ENCODE assay signal across 12 cellular contexts in genomic region chr4:3530051-3530450, GRCh38. TPM values are rescaled to one million over a fixed set of nuclear protein-coding genes. Genes with fewer than 3 reads are reported as not detected.
DNase-seq lines count a peak whose midpoint lies in the region; ATAC-seq and TF ChIP-seq lines count a peak whose summit lies in the region.
"Had no signal": no experiment of that assay in that cellular context is flagged by ENCODE, and none has a peak within 500 bp of the region (broad histone marks: within the 10 kb centered on the region; RNA-seq: fewer than 3 reads in every experiment).

No MANE protein-coding gene starts in this region.

- H3K79me2 ChIP-seq in Karpas-422 (ENCODE audit: low read length), result peaks cover 51% of the 10 kb centered on the region
- H3K79me2 ChIP-seq in neural progenitor cell (ENCODE audit: low read depth), result peaks cover 69% of the 10 kb centered on the region

- H3K4me2 ChIP-seq in Karpas-422 (ENCODE audit: low read depth, low read length, poor library complexity, severe bottlenecking) (no peak overlapping the region), neural progenitor cell (peak overlapping the region; percentile 85)

- no peak overlapping the region for H3K27ac Mint-ChIP-seq in CD8-positive, alpha-beta T cell
- H3K27ac Mint-ChIP-seq in neural progenitor cell, result no peak overlapping the region

- peaks cover 41% of the 10 kb centered on the region for H3K4me1 ChIP-seq in CD8-positive, alpha-beta T cell (ENCODE audit: insufficient read depth, low read length)
- H3K4me1 ChIP-seq in Karpas-422 (ENCODE audit: low read length), result peaks cover 43% of the 10 kb centered on the region
- H3K4me1 ChIP-seq in neural progenitor cell, result peaks cover 14% of the 10 kb centered on the region

- intact Hi-C loops in CD8-positive, alpha-beta T cell (cut with DNase I, micrococcal nuclease), result loop anchor here in 1 of 2 experiments (5.0 kb wide), 4 partner anchors 238 to 762 kb away; partner anchors contain the start of genes LYAR, RGS12 and ZBTB49
- intact Hi-C loops in dorsolateral prefrontal cortex (cut with DNase I), result loop anchor here in 1 of 2 donors (2.0 to 5.0 kb wide), 2 partner anchors 237 to 239 kb away; partner anchors contain the start of gene ADRA2C

- H3K9me2 ChIP-seq in Karpas-422 (replicated peaks; ENCODE audit: insufficient read depth, low read length), result no peaks in the 10 kb centered on the region

- H3K27me3 ChIP-seq in CD8-positive, alpha-beta T cell (ENCODE audit: insufficient read depth, low read length), result no peaks in the 10 kb centered on the region
- H3K27me3 ChIP-seq in Karpas-422 (ENCODE audit: low read length) (no peaks in the 10 kb centered on the region), dorsolateral prefrontal cortex (no peaks in the 10 kb centered on the region), neural progenitor cell (peaks cover 17% of the 10 kb centered on the region)
- H3K27me3 ChIP-seq: right atrium auricular region had no signal

- H3K9me3 Mint-ChIP-seq in CD8-positive, alpha-beta T cell, result no peaks in the 10 kb centered on the region
- peaks cover 4% of the 10 kb centered on the region for H3K9me3 Mint-ChIP-seq in neural progenitor cell
- H3K9me3 Mint-ChIP-seq: activated naive CD4-positive, alpha-beta T cell treated with anti-CD3 and anti-CD28 coated beads, Interleukin-2, amount 50 U/mL, for 72 hours had no signal

- H3K27me3 Mint-ChIP-seq in CD8-positive, alpha-beta T cell (ENCODE audit: low read depth), result no peaks in the 10 kb centered on the region
- H3K27me3 Mint-ChIP-seq in neural progenitor cell (ENCODE audit: insufficient read depth, low read depth), result peaks cover 14% of the 10 kb centered on the region

- DNase-seq in CD8-positive, alpha-beta T cell, result no peak
- DNase-seq in Karpas-422, result peak; percentile 23
- no peak for DNase-seq in dorsolateral prefrontal cortex
- no peak for DNase-seq in neural progenitor cell (ENCODE audit: low spot score)
- DNase-seq in OCI-M2 (lab: John Stamatoyannopoulos, UW; ENCODE audit: unreplicated experiment), result no peak
- DNase-seq in mesenteric fat pad (ENCODE audit: low spot score), result no peak
- DNase-seq: activated CD4-positive, CD25-positive, alpha-beta regulatory T cell treated with anti-CD3 and anti-CD28 coated beads, Interleukin-2, amount 50 U/mL, for 72 hours; NCI-H2029 had no signal

- peak overlapping the region; percentile 98 for H3K4me3 Mint-ChIP-seq in CD8-positive, alpha-beta T cell
- peak overlapping the region; percentile 76 for H3K4me3 Mint-ChIP-seq in neural progenitor cell

- no peaks in the 10 kb centered on the region for H3F3A ChIP-seq in neural progenitor cell (ENCODE audit: low read depth)

- H3K4me3 ChIP-seq in CD8-positive, alpha-beta T cell (ENCODE audit: low read depth, low read length), result no peak overlapping the region
- no peak overlapping the region for H3K4me3 ChIP-seq in Karpas-422 (ENCODE audit: low read length)
- H3K4me3 ChIP-seq in dorsolateral prefrontal cortex, result peak overlapping the region in 56 of 59 donors; percentile 63 to 98 (median 87)
- no peak overlapping the region for H3K4me3 ChIP-seq in neural progenitor cell

- CTCF ChIA-PET in CD8-positive, alpha-beta T cell (lab: Charles Lee), result no interaction called here

- peaks cover 41% of the 10 kb centered on the region for H3K4me1 Mint-ChIP-seq in CD8-positive, alpha-beta T cell (ENCODE audit: low read depth)
- H3K4me1 Mint-ChIP-seq in neural progenitor cell, result peaks cover 40% of the 10 kb centered on the region

- POLR2A ChIA-PET in CD8-positive, alpha-beta T cell (lab: Charles Lee), result no interaction called here

- H3K27ac ChIP-seq in CD8-positive, alpha-beta T cell (ENCODE audit: low read depth, low read length), result no peak overlapping the region
- H3K27ac ChIP-seq in Karpas-422 (ENCODE audit: low read length) (no peak overlapping the region), dorsolateral prefrontal cortex (no peak overlapping the region), neural progenitor cell (no peak overlapping the region)

- H4K20me1 ChIP-seq in Karpas-422 (ENCODE audit: insufficient read depth, low read depth, low read length) (peaks cover 30% of the 10 kb centered on the region; the same call in 1 of the 2 replicates), neural progenitor cell (ENCODE audit: low read depth) (peaks cover 71% of the 10 kb centered on the region)

- no peaks in the 10 kb centered on the region for H3K9me3 ChIP-seq in CD8-positive, alpha-beta T cell (ENCODE audit: low read length)
- H3K9me3 ChIP-seq in Karpas-422 (ENCODE audit: low read length), result no peaks in the 10 kb centered on the region
- no peaks in the 10 kb centered on the region for H3K9me3 ChIP-seq in neural progenitor cell (ENCODE audit: low read depth)
- H3K9me3 ChIP-seq: right atrium auricular region had no signal

- no peak for TF ChIP-seq CTCF in CD8-positive, alpha-beta T cell (IDR thresholded peaks at IDR 0.05)
- TF ChIP-seq CTCF in dorsolateral prefrontal cortex (IDR thresholded peaks at IDR 0.05 in 54 of 56, conservative IDR thresholded peaks at IDR 0.05 in 2 of 56; ENCODE audit: low read depth in 1 of 56, partially characterized antibody in 56 of 56) (no peak), neural progenitor cell (IDR thresholded peaks at IDR 0.05) (no peak)

- H3K36me3 ChIP-seq in CD8-positive, alpha-beta T cell (ENCODE audit: insufficient read depth, low read length), result peaks cover 6% of the 10 kb centered on the region
- H3K36me3 ChIP-seq in Karpas-422 (ENCODE audit: insufficient read depth, low read length), result no peaks in the 10 kb centered on the region
- no peaks in the 10 kb centered on the region for H3K36me3 ChIP-seq in neural progenitor cell

- no peak for ATAC-seq in CD8-positive, alpha-beta T cell
- ATAC-seq in GM18907 (IDR thresholded peaks at IDR 0.05; ENCODE audit: unreplicated experiment), result no peak
- ATAC-seq in GM19395 (IDR thresholded peaks at IDR 0.05; ENCODE audit: unreplicated experiment), result no peak
- ATAC-seq: activated naive CD4-positive, alpha-beta T cell treated with anti-CD3 and anti-CD28 coated beads, Interleukin-2, amount 50 U/mL, for 72 hours had no signal

- no peak overlapping the region for H2AFZ ChIP-seq in Karpas-422 (ENCODE audit: low read length)
- H2AFZ ChIP-seq in neural progenitor cell (replicated peaks), result no peak overlapping the region

- no peak overlapping the region for H3K9ac ChIP-seq in Karpas-422 (ENCODE audit: low read length)
- H3K9ac ChIP-seq in neural progenitor cell, result no peak overlapping the region

- peaks cover 41% of the 10 kb centered on the region for H3K36me3 Mint-ChIP-seq in CD8-positive, alpha-beta T cell
- peaks cover 11% of the 10 kb centered on the region for H3K36me3 Mint-ChIP-seq in neural progenitor cell

RNA-seq across cellular contexts. Expression of gene LRPAP1, which starts 2.2 kb away (rescaled TPM):
- total RNA-seq in CD8-positive, alpha-beta T cell, result 10 to 100 TPM; 94.6 to 97.4 TPM
- total RNA-seq in Karpas-422 (2014; rRNA removed; shearing (Covaris generic); ENCODE audit: low replicate concordance), result 15.3 and 57.2 TPM in 2 replicates
- total RNA-seq in dorsolateral prefrontal cortex (100 to 1,000 TPM; 104 to 234 (median 162) TPM), neural progenitor cell (ENCODE audit: low replicate concordance) (48.3 and 76.1 TPM in 2 replicates), mesenteric fat pad (116 TPM)

Comparison
In these comparisons a context has a peak if more than half of its experiments do, and no peak if none do; other contexts are left out.
1. H3K4me3 ChIP-seq: peak in dorsolateral prefrontal cortex (56 of 59); none in CD8-positive, alpha-beta T cell (single experiment), Karpas-422 (single experiment) and neural progenitor cell (single experiment).